In the genomic region with DNA sequence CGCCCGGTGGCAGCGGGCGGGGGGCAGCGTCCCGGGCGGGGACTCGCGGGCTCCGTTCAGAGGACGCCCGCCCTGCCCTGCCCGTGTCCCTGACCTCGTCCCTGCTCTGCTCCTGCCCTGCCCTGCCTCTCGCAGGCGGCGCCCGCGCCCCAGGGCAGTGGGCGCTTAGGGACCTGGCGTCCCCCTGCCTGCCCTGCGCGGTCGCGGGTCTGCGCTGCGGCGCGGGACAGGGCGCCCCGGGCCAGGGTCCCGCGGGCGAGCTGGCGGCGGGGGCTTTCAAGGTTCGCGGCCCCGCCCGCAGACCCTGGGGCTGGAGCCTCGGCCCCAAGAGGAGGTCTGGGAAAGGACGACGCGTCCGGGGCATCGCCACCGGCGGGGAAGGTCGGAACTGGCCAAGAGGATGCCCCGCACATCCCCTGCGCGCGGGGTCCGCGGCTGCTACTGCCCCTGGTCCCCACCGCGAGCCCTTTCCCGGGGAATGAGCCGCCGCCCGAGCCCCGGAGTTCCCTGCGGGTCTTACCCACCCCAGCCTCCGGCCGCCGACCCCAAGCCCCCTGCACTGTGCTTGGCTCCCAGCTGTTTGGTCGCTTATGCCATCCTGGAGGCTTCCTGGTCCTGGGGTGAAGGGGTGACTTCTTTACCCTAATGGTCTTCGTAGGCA, we compare ENCODE assay signal across 8 cellular contexts. TPM values are rescaled to one million over a fixed set of nuclear protein-coding genes. Genes with fewer than 3 reads are reported as not detected.
DNase-seq lines count a peak whose midpoint lies in the region; ATAC-seq and TF ChIP-seq lines count a peak whose summit lies in the region.

No MANE protein-coding gene starts in this region.

- H3K4me1 Mint-ChIP-seq in MCF 10A (ENCODE audit: insufficient read depth, unreplicated experiment): no peaks in the 10 kb centered on the region
- peaks cover 64% of the 10 kb centered on the region for H3K4me1 Mint-ChIP-seq in activated naive CD8-positive, alpha-beta T cell treated with anti-CD3 and anti-CD28 coated beads, Interleukin-2, amount 10 ng/mL, durations not matched to agents 7 days and 5 days

- peak overlapping the region; percentile 70 to 96 (median 79) for H3K4me3 ChIP-seq in breast epithelium

- no peak overlapping the region for H3K27ac Mint-ChIP-seq in MCF 10A (ENCODE audit: low read depth, unreplicated experiment)
- H3K27ac Mint-ChIP-seq in activated naive CD8-positive, alpha-beta T cell treated with anti-CD3 and anti-CD28 coated beads, Interleukin-2, amount 10 ng/mL, durations not matched to agents 7 days and 5 days: peak overlapping the region; percentile 91

- H3K9me3 Mint-ChIP-seq in MCF 10A (ENCODE audit: unreplicated experiment): no peaks in the 10 kb centered on the region
- no peaks in the 10 kb centered on the region for H3K9me3 Mint-ChIP-seq in activated naive CD8-positive, alpha-beta T cell treated with anti-CD3 and anti-CD28 coated beads, Interleukin-2, amount 10 ng/mL, durations not matched to agents 7 days and 5 days

- H3K36me3 ChIP-seq in breast epithelium: no peaks in the 10 kb centered on the region

- H3K27me3 ChIP-seq in breast epithelium: no peaks in the 10 kb centered on the region

- CTCF ChIA-PET in MCF 10A (lab: Yijun Ruan, JAX): interaction anchor here (1.9 to 3.2 kb wide), 2 partner anchors 21 to 126 kb away, joined by 7 to 10 read pairs; no protein-coding TSS in a partner anchor

- no peak for TF ChIP-seq POLR2A in breast epithelium (IDR thresholded peaks at IDR 0.05)

- intact Hi-C loops in breast epithelium (cut with DNase I; ENCODE audit: low total_unique reads) (loop anchor here (10.0 kb wide), 1 partner anchor 87 kb away; no protein-coding TSS in a partner anchor), MCF 10A (cut with micrococcal nuclease) (no loop called here)

- peaks cover under 1% of the 10 kb centered on the region for H3K27me3 Mint-ChIP-seq in MCF 10A (ENCODE audit: insufficient read depth, unreplicated experiment)
- H3K27me3 Mint-ChIP-seq in activated naive CD8-positive, alpha-beta T cell treated with anti-CD3 and anti-CD28 coated beads, Interleukin-2, amount 10 ng/mL, durations not matched to agents 7 days and 5 days: no peaks in the 10 kb centered on the region

- no peaks in the 10 kb centered on the region for H3K4me1 ChIP-seq in breast epithelium

- no peaks in the 10 kb centered on the region for H3K36me3 Mint-ChIP-seq in MCF 10A (ENCODE audit: insufficient read depth, unreplicated experiment)
- peaks cover 43% of the 10 kb centered on the region for H3K36me3 Mint-ChIP-seq in activated naive CD8-positive, alpha-beta T cell treated with anti-CD3 and anti-CD28 coated beads, Interleukin-2, amount 10 ng/mL, durations not matched to agents 7 days and 5 days

- peak overlapping the region; percentile 64 to 69 for H3K27ac ChIP-seq in breast epithelium

- H3K9me3 ChIP-seq in breast epithelium: no peaks in the 10 kb centered on the region

- POLR2A ChIA-PET in MCF 10A (lab: Yijun Ruan, JAX): no interaction called here
- POLR2A ChIA-PET in activated naive CD8-positive, alpha-beta T cell treated with anti-CD3 and anti-CD28 coated beads, Interleukin-2, amount 10 ng/mL, durations not matched to agents 7 days and 5 days (lab: Charles Lee): interaction anchor here (0.6 to 10.3 kb wide), 16 partner anchors 9 to 1909 kb away, joined by 3 to 113 read pairs (median 5); a partner anchor contains a TSS

- BruUV-seq in MCF 10A (replicated peaks; lab: Mats Ljungman, UMichigan): no TSS peak

- DNase-seq in breast epithelium (ENCODE audit: low spot score in 2 of 2): no peak
- no peak for DNase-seq in MCF 10A (ENCODE audit: unreplicated experiment)
- DNase-seq in activated naive CD8-positive, alpha-beta T cell treated with anti-CD3 and anti-CD28 coated beads, Interleukin-2, amount 10 ng/mL, durations not matched to agents 7 days and 5 days: no peak
- peak; percentile 2 for DNase-seq in inferior parietal cortex (ENCODE audit: extremely low spot score)
- DNase-seq in stimulated activated naive CD8-positive, alpha-beta T cell treated with anti-CD3 and anti-CD28 coated beads, Interleukin-15, Interleukin-2, amounts not matched to agents 100 U/mL and 50 U/mL, for 24 hours: peak; percentile 27
- no peak for DNase-seq in SW480 (ENCODE audit: low spot score)
- DNase-seq in GM20000 (ENCODE audit: low spot score): no peak

- no peak overlapping the region for H3K4me3 Mint-ChIP-seq in MCF 10A (ENCODE audit: unreplicated experiment)
- peak overlapping the region; percentile 88 for H3K4me3 Mint-ChIP-seq in activated naive CD8-positive, alpha-beta T cell treated with anti-CD3 and anti-CD28 coated beads, Interleukin-2, amount 10 ng/mL, durations not matched to agents 7 days and 5 days

- ATAC-seq in HG03342 (IDR thresholded peaks at IDR 0.05; ENCODE audit: unreplicated experiment): peak; percentile 11
- ATAC-seq in activated naive CD8-positive, alpha-beta T cell treated with anti-CD3 and anti-CD28 coated beads, Interleukin-2, amount 10 ng/mL, durations not matched to agents 7 days and 5 days (ENCODE audit: low read depth): peak; percentile 20
- peak; percentile 19 for ATAC-seq in stimulated activated naive CD8-positive, alpha-beta T cell treated with anti-CD3 and anti-CD28 coated beads, Interleukin-15, Interleukin-2, amounts not matched to agents 100 U/mL and 50 U/mL, for 24 hours

- no peak for TF ChIP-seq CTCF in breast epithelium (IDR thresholded peaks at IDR 0.05)
- TF ChIP-seq CTCF in MCF 10A (IDR thresholded peaks at IDR 0.05; ENCODE audit: unreplicated experiment): no peak
- TF ChIP-seq CTCF in GM20000 (IDR thresholded peaks at IDR 0.05; ENCODE audit: extremely low read depth, missing control alignments): no peak

RNA-seq across cellular contexts. Expression of a gene that starts 0.7 kb away (rescaled TPM):
- total RNA-seq in breast epithelium: 10 to 100 TPM; 10.8 to 17.1 (median 11.6) TPM
- 0.21 and 0.47 TPM in 2 replicates for total RNA-seq in MCF 10A (2022)
- 10 to 100 TPM; 78.7 to 91.1 TPM for total RNA-seq in activated naive CD8-positive, alpha-beta T cell treated with anti-CD3 and anti-CD28 coated beads, Interleukin-2, amount 10 ng/mL, durations not matched to agents 7 days and 5 days

RNA-seq across cellular contexts. Expression of a gene that starts 40.3 kb away (rescaled TPM):
- total RNA-seq in breast epithelium (1 to 10 TPM in 2 of 3 donors, under 1 TPM in 1; 0.33 to 4.8 (median 2.9) TPM), MCF 10A (2022) (0.09 TPM in 1 of 2 replicates, not detected in the other)
- total RNA-seq in activated naive CD8-positive, alpha-beta T cell treated with anti-CD3 and anti-CD28 coated beads, Interleukin-2, amount 10 ng/mL, durations not matched to agents 7 days and 5 days: 100 to 1,000 TPM; 104 to 105 TPM

RNA-seq across cellular contexts. Expression of a gene that starts 52.2 kb away (rescaled TPM):
- total RNA-seq in breast epithelium (1 to 10 TPM; 3.3 to 4.2 (median 4.0) TPM), MCF 10A (2022) (0.40 TPM in 1 of 2 replicates, not detected in the other)
- 100 to 1,000 TPM; 102 to 106 TPM for total RNA-seq in activated naive CD8-positive, alpha-beta T cell treated with anti-CD3 and anti-CD28 coated beads, Interleukin-2, amount 10 ng/mL, durations not matched to agents 7 days and 5 days

Comparison
In these comparisons a context has a peak if more than half of its experiments do, and no peak if none do; other contexts are left out.
1. DNase-seq: peak in inferior parietal cortex (single experiment) and stimulated activated naive CD8-positive, alpha-beta T cell treated with anti-CD3 and anti-CD28 coated beads, Interleukin-15, Interleukin-2, amounts not matched to agents 100 U/mL and 50 U/mL, for 24 hours (single experiment); none in breast epithelium (0 of 2), MCF 10A (single experiment), activated naive CD8-positive, alpha-beta T cell treated with anti-CD3 and anti-CD28 coated beads, Interleukin-2, amount 10 ng/mL, durations not matched to agents 7 days and 5 days (single experiment), SW480 (single experiment) and GM20000 (single experiment).
2. RNA of a gene that starts 40.3 kb away (total RNA-seq): 104 to 105 TPM in activated naive CD8-positive, alpha-beta T cell treated with anti-CD3 and anti-CD28 coated beads, Interleukin-2, amount 10 ng/mL, durations not matched to agents 7 days and 5 days; 0.33 to 4.8 TPM in breast epithelium and 0.09 TPM in MCF 10A; every median in the first group is over 10 times any median in the second.
3. RNA of a gene that starts 52.2 kb away (total RNA-seq): 102 to 106 TPM in activated naive CD8-positive, alpha-beta T cell treated with anti-CD3 and anti-CD28 coated beads, Interleukin-2, amount 10 ng/mL, durations not matched to agents 7 days and 5 days; 3.3 to 4.2 TPM in breast epithelium and 0.40 TPM in MCF 10A; every median in the first group is over 10 times any median in the second.
4. Peak in every context shown above with its lines, with median percentiles within 50 percentile points of each other: ATAC-seq.